Comparison of ENCODE assay signal across 11 cellular contexts in the genomic region with DNA sequence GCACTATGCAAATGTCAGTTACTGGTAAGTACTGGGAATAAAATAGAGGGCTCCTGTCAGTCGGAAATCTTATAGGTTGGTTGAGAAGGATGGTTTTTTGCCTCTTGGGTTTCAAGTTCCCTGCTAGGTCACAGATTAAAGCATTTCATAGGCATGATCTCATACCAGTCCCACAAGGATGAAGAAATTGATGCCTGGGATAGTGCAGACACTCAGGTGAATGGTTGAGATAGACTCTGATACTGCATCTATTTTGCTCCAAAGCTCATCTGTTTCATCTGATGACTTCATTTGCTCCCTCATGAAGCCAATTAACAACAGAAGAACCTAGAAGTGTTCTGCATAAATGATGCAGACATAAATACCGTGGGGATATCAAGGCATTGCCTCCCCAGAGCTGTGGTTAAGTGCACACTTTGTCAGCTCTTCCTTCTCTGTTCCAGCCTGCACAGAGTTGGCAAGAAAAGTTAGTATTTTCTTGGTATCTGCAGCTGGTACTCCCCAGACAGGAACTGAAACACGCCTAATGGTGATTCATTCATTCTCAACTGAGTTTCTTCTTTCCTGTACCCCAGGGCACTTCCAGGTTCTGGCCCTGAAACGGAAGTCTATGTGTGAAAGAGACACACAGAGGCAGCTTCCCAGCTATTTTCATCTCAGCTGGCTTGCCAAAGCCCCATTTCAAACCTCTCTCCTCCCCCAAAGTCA.
A peak's percentile ranks its signal among the peaks of the same experiment; 100 is the strongest.
DNase-seq lines count a peak whose midpoint lies in the region; ATAC-seq and TF ChIP-seq lines count a peak whose summit lies in the region.
"Had no signal": no experiment of that assay in that cellular context is flagged by ENCODE, and none has a peak within 500 bp of the region (broad histone marks: within the 10 kb centered on the region; RNA-seq: fewer than 3 reads in every experiment).

No MANE protein-coding gene starts in this region.

- H3K4me1 Mint-ChIP-seq in GM23338: peaks cover 4% of the 10 kb centered on the region; the same call in 2 of the 3 replicates
- H3K4me1 Mint-ChIP-seq in stimulated activated effector memory CD8-positive, alpha-beta T cell treated with anti-CD3 and anti-CD28 coated beads, Interleukin-12 subunit alpha, Interleukin-12 subunit beta, amount 100 ng/mL, for 72 hours: no peaks in the 10 kb centered on the region
- H3K4me1 Mint-ChIP-seq: memory B cell had no signal

- H3K4me1 ChIP-seq in GM23338 (ENCODE audit: insufficient read depth): no peaks in the 10 kb centered on the region
- H3K4me1 ChIP-seq in vagina: no peaks in the 10 kb centered on the region

- H3K4me2 ChIP-seq in GM23338: no peak overlapping the region

- H3K4me3 Mint-ChIP-seq in GM23338: no peak overlapping the region
- no peak overlapping the region for H3K4me3 Mint-ChIP-seq in stimulated activated effector memory CD8-positive, alpha-beta T cell treated with anti-CD3 and anti-CD28 coated beads, Interleukin-12 subunit alpha, Interleukin-12 subunit beta, amount 100 ng/mL, for 72 hours
- H3K4me3 Mint-ChIP-seq: memory B cell had no signal

- TF ChIP-seq CTCF in GM12865 (IDR thresholded peaks at IDR 0.05; ENCODE audit: insufficient read depth, low read depth, low read length, missing control alignments): no peak
- TF ChIP-seq CTCF in GM23338 (conservative IDR thresholded peaks at IDR 0.05; ENCODE audit: low read depth in 2 of 2): no peak
- TF ChIP-seq CTCF in NB4 (IDR thresholded peaks at IDR 0.05; ENCODE audit: low read depth, low read length): no peak
- no peak for TF ChIP-seq CTCF in vagina (IDR thresholded peaks at IDR 0.05)

- peak overlapping the region; percentile 75; the same call in 1 of the 2 replicates for H2AFZ ChIP-seq in GM23338

- TF ChIP-seq POLR2A in NB4 (IDR thresholded peaks at IDR 0.05; ENCODE audit: extremely low read depth, insufficient read length) (no peak), vagina (IDR thresholded peaks at IDR 0.05) (no peak)

- no peak overlapping the region for H3K27ac Mint-ChIP-seq in GM23338
- no peak overlapping the region for H3K27ac Mint-ChIP-seq in stimulated activated effector memory CD8-positive, alpha-beta T cell treated with anti-CD3 and anti-CD28 coated beads, Interleukin-12 subunit alpha, Interleukin-12 subunit beta, amount 100 ng/mL, for 72 hours
- H3K27ac Mint-ChIP-seq: memory B cell had no signal

- H4K20me1 ChIP-seq in GM23338 (replicated peaks; ENCODE audit: insufficient read depth): no peaks in the 10 kb centered on the region; the same call in 1 of the 2 replicates

- no peaks in the 10 kb centered on the region for H3K27me3 ChIP-seq in GM23338 (ENCODE audit: insufficient read depth)
- H3K27me3 ChIP-seq in vagina: no peaks in the 10 kb centered on the region

- no peaks in the 10 kb centered on the region for H3K79me2 ChIP-seq in GM23338 (replicated peaks; ENCODE audit: insufficient read depth)

- DNase-seq in GM12865 (ENCODE audit: low read depth) (peak; percentile 7), GM23338 (ENCODE audit: low spot score) (no peak), NB4 (ENCODE audit: low read depth) (peak; percentile 63), globus pallidus (ENCODE audit: low spot score) (peak; percentile 65), vagina (ENCODE audit: extremely low spot score in 2 of 2) (no peak), NCI-H748 treated with DMSO at 0.1 percent for 48 hours (lab: John Stamatoyannopoulos, UW) (no peak)
- no peak for DNase-seq in stimulated activated effector memory CD8-positive, alpha-beta T cell treated with anti-CD3 and anti-CD28 coated beads, Interleukin-12 subunit alpha, Interleukin-12 subunit beta, amount 100 ng/mL, for 72 hours (ENCODE audit: low spot score in 2 of 2)
- no peak for DNase-seq in activated CD4-positive, CD25-positive, alpha-beta regulatory T cell (lab: John Stamatoyannopoulos, UW)
- DNase-seq: activated effector memory CD4-positive, alpha-beta T cell treated with Interleukin-2 at 50 U/mL for 16 hours; NCI-H1417 treated with DMSO at 0.1 percent for 48 hours had no signal

- H3K27me3 Mint-ChIP-seq in GM23338 (ENCODE audit: insufficient read depth, low read depth, poor library complexity): no peaks in the 10 kb centered on the region
- H3K27me3 Mint-ChIP-seq: memory B cell had no signal

- H3F3A ChIP-seq in GM23338 (replicated peaks; ENCODE audit: low read depth): no peaks in the 10 kb centered on the region

- H3K9me3 ChIP-seq in vagina: no peaks in the 10 kb centered on the region

- H3K4me3 ChIP-seq in GM12865 (ENCODE audit: low read depth, low read length) (no peak overlapping the region), GM23338 (no peak overlapping the region), NB4 (ENCODE audit: low read depth, low read length) (no peak overlapping the region), vagina (no peak overlapping the region)

- H3K36me3 ChIP-seq in GM23338 (ENCODE audit: insufficient read depth) (no peaks in the 10 kb centered on the region), vagina (no peaks in the 10 kb centered on the region)

- intact Hi-C loops in vagina (cut with DNase I): no loop called here

- no peak overlapping the region for H3K27ac ChIP-seq in GM23338 (ENCODE audit: low read depth)
- no peak overlapping the region for H3K27ac ChIP-seq in vagina

- no peak for ATAC-seq in GM23338
- ATAC-seq in stimulated activated effector memory CD8-positive, alpha-beta T cell treated with anti-CD3 and anti-CD28 coated beads, Interleukin-12 subunit alpha, Interleukin-12 subunit beta, amount 100 ng/mL, for 72 hours: no peak

- peaks cover 7% of the 10 kb centered on the region; the same call in 2 of the 3 replicates for H3K36me3 Mint-ChIP-seq in GM23338 (ENCODE audit: low read depth)
- H3K36me3 Mint-ChIP-seq in stimulated activated effector memory CD8-positive, alpha-beta T cell treated with anti-CD3 and anti-CD28 coated beads, Interleukin-12 subunit alpha, Interleukin-12 subunit beta, amount 100 ng/mL, for 72 hours: no peaks in the 10 kb centered on the region
- H3K36me3 Mint-ChIP-seq: memory B cell had no signal

- peaks cover 7% of the 10 kb centered on the region; the same call in 1 of the 2 replicates for H3K9me2 ChIP-seq in GM23338 (ENCODE audit: insufficient read depth)

- H3K9me3 Mint-ChIP-seq in GM23338: peaks cover 5% of the 10 kb centered on the region; the same call in 2 of the 3 replicates
- H3K9me3 Mint-ChIP-seq in stimulated activated effector memory CD8-positive, alpha-beta T cell treated with anti-CD3 and anti-CD28 coated beads, Interleukin-12 subunit alpha, Interleukin-12 subunit beta, amount 100 ng/mL, for 72 hours: peaks cover 9% of the 10 kb centered on the region

TF ChIP-seq in GM23338, 12 proteins besides CTCF, POLR2A, EP300 and RAD21 (continues in another document):
- no peak for TF ChIP-seq POLR2AphosphoS5 (IDR thresholded peaks at IDR 0.05; ENCODE audit: low read depth)
- TF ChIP-seq, protein P1, sequence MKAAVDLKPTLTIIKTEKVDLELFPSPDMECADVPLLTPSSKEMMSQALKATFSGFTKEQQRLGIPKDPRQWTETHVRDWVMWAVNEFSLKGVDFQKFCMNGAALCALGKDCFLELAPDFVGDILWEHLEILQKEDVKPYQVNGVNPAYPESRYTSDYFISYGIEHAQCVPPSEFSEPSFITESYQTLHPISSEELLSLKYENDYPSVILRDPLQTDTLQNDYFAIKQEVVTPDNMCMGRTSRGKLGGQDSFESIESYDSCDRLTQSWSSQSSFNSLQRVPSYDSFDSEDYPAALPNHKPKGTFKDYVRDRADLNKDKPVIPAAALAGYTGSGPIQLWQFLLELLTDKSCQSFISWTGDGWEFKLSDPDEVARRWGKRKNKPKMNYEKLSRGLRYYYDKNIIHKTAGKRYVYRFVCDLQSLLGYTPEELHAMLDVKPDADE (IDR thresholded peaks at IDR 0.05): no peak
- no peak for TF ChIP-seq EZH2 (IDR thresholded peaks at IDR 0.05; ENCODE audit: low read depth, unreplicated experiment)
- TF ChIP-seq, protein P2, sequence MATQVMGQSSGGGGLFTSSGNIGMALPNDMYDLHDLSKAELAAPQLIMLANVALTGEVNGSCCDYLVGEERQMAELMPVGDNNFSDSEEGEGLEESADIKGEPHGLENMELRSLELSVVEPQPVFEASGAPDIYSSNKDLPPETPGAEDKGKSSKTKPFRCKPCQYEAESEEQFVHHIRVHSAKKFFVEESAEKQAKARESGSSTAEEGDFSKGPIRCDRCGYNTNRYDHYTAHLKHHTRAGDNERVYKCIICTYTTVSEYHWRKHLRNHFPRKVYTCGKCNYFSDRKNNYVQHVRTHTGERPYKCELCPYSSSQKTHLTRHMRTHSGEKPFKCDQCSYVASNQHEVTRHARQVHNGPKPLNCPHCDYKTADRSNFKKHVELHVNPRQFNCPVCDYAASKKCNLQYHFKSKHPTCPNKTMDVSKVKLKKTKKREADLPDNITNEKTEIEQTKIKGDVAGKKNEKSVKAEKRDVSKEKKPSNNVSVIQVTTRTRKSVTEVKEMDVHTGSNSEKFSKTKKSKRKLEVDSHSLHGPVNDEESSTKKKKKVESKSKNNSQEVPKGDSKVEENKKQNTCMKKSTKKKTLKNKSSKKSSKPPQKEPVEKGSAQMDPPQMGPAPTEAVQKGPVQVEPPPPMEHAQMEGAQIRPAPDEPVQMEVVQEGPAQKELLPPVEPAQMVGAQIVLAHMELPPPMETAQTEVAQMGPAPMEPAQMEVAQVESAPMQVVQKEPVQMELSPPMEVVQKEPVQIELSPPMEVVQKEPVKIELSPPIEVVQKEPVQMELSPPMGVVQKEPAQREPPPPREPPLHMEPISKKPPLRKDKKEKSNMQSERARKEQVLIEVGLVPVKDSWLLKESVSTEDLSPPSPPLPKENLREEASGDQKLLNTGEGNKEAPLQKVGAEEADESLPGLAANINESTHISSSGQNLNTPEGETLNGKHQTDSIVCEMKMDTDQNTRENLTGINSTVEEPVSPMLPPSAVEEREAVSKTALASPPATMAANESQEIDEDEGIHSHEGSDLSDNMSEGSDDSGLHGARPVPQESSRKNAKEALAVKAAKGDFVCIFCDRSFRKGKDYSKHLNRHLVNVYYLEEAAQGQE (IDR thresholded peaks at IDR 0.05; ENCODE audit: unreplicated experiment): no peak
- no peak for TF ChIP-seq STAT1 (IDR thresholded peaks at IDR 0.05; ENCODE audit: unreplicated experiment)
- no peak for TF ChIP-seq ZNF114 (CRISPR knock-in tag; IDR thresholded peaks at IDR 0.05)

Comparison
In these comparisons a context has a peak if more than half of its experiments do, and no peak if none do; other contexts are left out.
1. DNase-seq: peak in GM12865 (single experiment), NB4 (single experiment) and globus pallidus (single experiment); none in GM23338 (single experiment), vagina (0 of 2), stimulated activated effector memory CD8-positive, alpha-beta T cell treated with anti-CD3 and anti-CD28 coated beads, Interleukin-12 subunit alpha, Interleukin-12 subunit beta, amount 100 ng/mL, for 72 hours (0 of 2), NCI-H748 treated with DMSO at 0.1 percent for 48 hours (single experiment) and activated CD4-positive, CD25-positive, alpha-beta regulatory T cell (0 of 4).